In the genomic region with DNA sequence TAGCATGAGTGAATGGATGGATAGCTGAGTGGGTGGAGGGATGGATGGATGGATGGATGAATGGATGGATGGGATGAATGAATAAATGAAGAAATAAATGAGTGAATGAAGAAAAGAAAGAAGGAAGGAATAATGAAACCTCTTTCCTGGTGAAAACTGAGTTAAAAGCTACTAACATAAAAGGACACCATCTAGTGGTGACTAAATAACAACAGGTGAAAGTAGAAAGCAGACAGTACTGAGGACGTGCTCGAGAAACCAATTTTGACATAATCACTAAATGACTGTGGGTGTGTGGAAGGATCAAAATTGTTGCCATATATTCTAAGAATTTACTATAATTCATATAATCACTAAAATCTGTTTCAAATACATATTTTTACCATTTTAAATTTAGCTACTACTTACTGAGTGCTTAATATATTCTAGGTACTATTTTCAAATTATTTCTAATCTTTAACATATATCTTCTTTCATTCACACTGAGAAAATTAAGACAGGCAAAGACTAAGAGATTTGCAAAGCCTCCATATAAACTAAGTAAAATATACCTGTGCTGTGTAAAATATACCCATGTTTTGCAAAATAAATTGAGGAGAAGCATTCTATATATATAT, we compare ENCODE assay signal across 8 cellular contexts.
DNase-seq lines count a peak whose midpoint lies in the region; ATAC-seq and TF ChIP-seq lines count a peak whose summit lies in the region.

No MANE protein-coding gene starts in this region.

- no peak overlapping the region for H3K27ac Mint-ChIP-seq in Caco-2 (ENCODE audit: unreplicated experiment)

- no peak overlapping the region for H3K9ac ChIP-seq in PC-3 (ENCODE audit: low read length)

- H3K4me1 Mint-ChIP-seq in Caco-2 (ENCODE audit: low read depth, unreplicated experiment), result no peaks in the 10 kb centered on the region

- H3K27me3 Mint-ChIP-seq in Caco-2 (ENCODE audit: insufficient read depth, unreplicated experiment), result no peaks in the 10 kb centered on the region

- TF ChIP-seq CTCF in PC-3 (conservative IDR thresholded peaks at IDR 0.05; ENCODE audit: low read depth, low read length), result peak; percentile 72
- peak; percentile 36 for TF ChIP-seq CTCF in foreskin fibroblast (IDR thresholded peaks at IDR 0.05; ENCODE audit: low read depth, low read length)
- TF ChIP-seq CTCF in transverse colon (IDR thresholded peaks at IDR 0.05), result peak; percentile 44 to 53 (median 47)
- peak in 1 of 2 experiments; percentile 20 for TF ChIP-seq CTCF in Caco-2 (IDR thresholded peaks at IDR 0.05; ENCODE audit: insufficient read depth in 1 of 2, low read depth in 1 of 2, low read length in 1 of 2, severe bottlenecking in 1 of 2, unreplicated experiment in 1 of 2)

- DNase-seq in HuH-7 (ENCODE audit: low spot score) (peak; percentile 3), PC-3 (peak; percentile 20), foreskin fibroblast (peak in 1 of 2 donors; percentile 1), transverse colon (no peak), Caco-2 (no peak)
- DNase-seq in activated CD8-positive, alpha-beta memory T cell treated with anti-CD3 and anti-CD28 coated beads for 24 hours, result no peak

- no peak for TF ChIP-seq EP300 in transverse colon (IDR thresholded peaks at IDR 0.05; ENCODE audit: low read depth)

- no peaks in the 10 kb centered on the region for H3F3A ChIP-seq in PC-3 (ENCODE audit: low read length, unreplicated experiment)

- H3K79me2 ChIP-seq in ACC112 (ENCODE audit: control insufficient read depth, insufficient read depth, low read length, unreplicated experiment) (no peaks in the 10 kb centered on the region), PC-3 (ENCODE audit: low read length) (no peaks in the 10 kb centered on the region)

- 4 to 7% methylated on average over 2 of the region's 2 CpGs for WGBS in transverse colon (ENCODE audit: low coverage in 1 of 2), 2 donors

- no peaks in the 10 kb centered on the region for H3K36me3 Mint-ChIP-seq in Caco-2 (ENCODE audit: insufficient read depth, unreplicated experiment)

- H3K4me3 Mint-ChIP-seq in Caco-2 (ENCODE audit: unreplicated experiment), result no peak overlapping the region

- in situ Hi-C loops in transverse colon (cut with MboI; ENCODE audit: low pct_ligation_motif_present in 1 of 4, low pct_unique_long_range_greater_than_20kb in 1 of 4, low sequenced_read_pairs in 3 of 4), result no loop called here

- no peaks in the 10 kb centered on the region for H4K20me1 ChIP-seq in PC-3 (ENCODE audit: low read length)

- no peaks in the 10 kb centered on the region for H3K9me3 Mint-ChIP-seq in Caco-2 (ENCODE audit: unreplicated experiment)

- intact Hi-C loops in PC-3 (cut with micrococcal nuclease), result loop anchor here (1.0 kb wide), 1 partner anchor 223 kb away; no protein-coding TSS in a partner anchor
- intact Hi-C loops in transverse colon (cut with DNase I; ENCODE audit: low total_unique reads), result no loop called here
- intact Hi-C loops in Caco-2 (cut with micrococcal nuclease; ENCODE audit: unreplicated experiment), result loop anchor here (5.0 kb wide), 1 partner anchor 273 kb away; no protein-coding TSS in a partner anchor

- no peak overlapping the region for H3K27ac ChIP-seq in ACC112 (ENCODE audit: low read depth, low read length)
- no peak overlapping the region for H3K27ac ChIP-seq in PC-3 (ENCODE audit: low read length)
- no peak overlapping the region for H3K27ac ChIP-seq in transverse colon

- H3K9me2 ChIP-seq in PC-3 (replicated peaks; ENCODE audit: low read length), result no peaks in the 10 kb centered on the region

- H2AFZ ChIP-seq in ACC112 (ENCODE audit: low read length, unreplicated experiment) (no peak overlapping the region), PC-3 (ENCODE audit: low read length) (no peak overlapping the region)

- H3K4me1 ChIP-seq in ACC112 (ENCODE audit: control insufficient read depth, insufficient read depth, low read length, unreplicated experiment), result no peaks in the 10 kb centered on the region
- no peaks in the 10 kb centered on the region for H3K4me1 ChIP-seq in PC-3 (ENCODE audit: insufficient read depth, low read length)
- H3K4me1 ChIP-seq in transverse colon, result no peaks in the 10 kb centered on the region
- no peaks in the 10 kb centered on the region for H3K4me1 ChIP-seq in Caco-2

- H3K4me3 ChIP-seq in ACC112 (ENCODE audit: low read depth, low read length) (peak overlapping the region; percentile 62), PC-3 (ENCODE audit: low read length) (no peak overlapping the region), foreskin fibroblast (ENCODE audit: low read depth in 1 of 2, low read length in 2 of 2) (no peak overlapping the region), transverse colon (no peak overlapping the region), Caco-2 (ENCODE audit: low read depth, low read length) (no peak overlapping the region)

- ATAC-seq in GM18861 (IDR thresholded peaks at IDR 0.05; ENCODE audit: unreplicated experiment) (peak; percentile 87), PC-3 (peak; percentile 76)

- no peak for TF ChIP-seq POLR2A in transverse colon (IDR thresholded peaks at IDR 0.05)

- H3K27me3 ChIP-seq in ACC112 (ENCODE audit: insufficient read depth, low read length) (no peaks in the 10 kb centered on the region), PC-3 (ENCODE audit: low read length) (no peaks in the 10 kb centered on the region), transverse colon (no peaks in the 10 kb centered on the region), Caco-2 (replicated peaks; ENCODE audit: control insufficient read depth, insufficient read depth, low read length) (no peaks in the 10 kb centered on the region)

- H3K9me3 ChIP-seq in PC-3 (ENCODE audit: low read length) (no peaks in the 10 kb centered on the region), transverse colon (no peaks in the 10 kb centered on the region), Caco-2 (no peaks in the 10 kb centered on the region)

- BruUV-seq in PC-3 (replicated peaks; lab: Mats Ljungman, UMichigan) (no TSS peak), Caco-2 (replicated peaks; lab: Mats Ljungman, UMichigan) (no TSS peak)

- H3K4me2 ChIP-seq in PC-3 (ENCODE audit: low read length), result no peak overlapping the region

- POLR2A ChIA-PET in PC-3 (lab: Charles Lee; ENCODE audit: unreplicated experiment), result no interaction called here
- POLR2A ChIA-PET in Caco-2 (lab: Charles Lee), result no interaction called here

- H3K36me3 ChIP-seq in ACC112 (ENCODE audit: insufficient read depth, low read length) (no peaks in the 10 kb centered on the region), PC-3 (ENCODE audit: low read depth, low read length) (no peaks in the 10 kb centered on the region), transverse colon (no peaks in the 10 kb centered on the region), Caco-2 (ENCODE audit: control insufficient read depth, insufficient read depth, low read length) (no peaks in the 10 kb centered on the region)

- CTCF ChIA-PET in PC-3 (lab: Charles Lee) (no interaction called here), Caco-2 (lab: Charles Lee) (no interaction called here)

Comparison
In these comparisons a context has a peak if more than half of its experiments do, and no peak if none do; other contexts are left out.
1. DNase-seq: peak in HuH-7 (single experiment) and PC-3 (single experiment); none in transverse colon (single experiment), Caco-2 (0 of 2) and activated CD8-positive, alpha-beta memory T cell treated with anti-CD3 and anti-CD28 coated beads for 24 hours (single experiment).